22 cellular contexts compared by ENCODE assay signal in the genomic region with DNA sequence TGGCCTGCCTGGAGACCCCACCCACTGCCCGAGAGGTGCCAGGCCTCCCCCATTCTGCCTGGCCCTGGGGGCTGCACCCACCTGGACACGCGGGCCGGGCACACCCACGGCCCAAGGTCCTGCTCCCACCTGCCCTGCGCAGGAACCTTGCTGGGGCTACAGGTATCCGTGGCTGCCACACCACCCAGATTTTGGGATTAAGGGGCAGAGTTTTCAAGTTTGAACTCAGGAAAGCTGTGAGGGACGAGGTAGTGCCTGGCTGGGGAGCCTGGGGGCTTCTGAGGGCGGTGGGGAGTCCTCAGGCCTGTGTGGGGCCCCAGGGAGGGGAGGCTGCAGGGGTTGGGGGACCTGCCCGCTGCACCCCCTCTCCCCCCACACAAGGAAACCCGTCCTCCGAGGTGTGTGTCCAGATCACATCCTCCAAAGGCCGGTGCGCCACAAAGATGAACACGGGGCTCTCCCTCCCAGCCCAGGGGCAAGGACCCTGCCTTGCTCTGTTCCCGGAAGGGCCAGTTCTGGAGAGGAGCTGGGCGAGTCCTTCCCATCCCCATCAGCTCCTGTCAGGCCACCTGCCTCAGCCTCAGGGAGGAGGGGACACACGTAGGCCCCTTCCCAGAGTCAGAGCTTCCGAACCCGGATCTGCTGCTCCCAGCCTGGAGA. TPM values are rescaled to one million over a fixed set of nuclear protein-coding genes. Genes with fewer than 3 reads are reported as not detected.
A peak's percentile ranks its signal among the peaks of the same experiment; 100 is the strongest.
DNase-seq lines count a peak whose midpoint lies in the region; ATAC-seq and TF ChIP-seq lines count a peak whose summit lies in the region.
"Had no signal": no experiment of that assay in that cellular context is flagged by ENCODE, and none has a peak within 500 bp of the region (broad histone marks: within the 10 kb centered on the region; RNA-seq: fewer than 3 reads in every experiment).

No MANE protein-coding gene starts in this region.

- no peak overlapping the region for H2BK15ac ChIP-seq in mesenchymal stem cell (ENCODE audit: low read depth, poor library complexity, severe bottlenecking)

- no peak overlapping the region for H2BK12ac ChIP-seq in mesenchymal stem cell (ENCODE audit: low read length in 2 of 2)

- H3K79me1 ChIP-seq in mesenchymal stem cell (replicated peaks; ENCODE audit: low read length, poor library complexity, severe bottlenecking): peaks cover 12% of the 10 kb centered on the region

- H3K4me2 ChIP-seq in BLaER1 (peak overlapping the region; percentile 92), mesenchymal stem cell (ENCODE audit: low read length, poor library complexity, severe bottlenecking) (no peak overlapping the region)

- intact Hi-C loops in activated B cell treated with CpG ODN at 0.5 μM for 24 hours (cut with micrococcal nuclease): loop anchor here (2.0 kb wide), 4 partner anchors 26 to 38 kb away; no protein-coding TSS in a partner anchor

- H3K23ac ChIP-seq in mesenchymal stem cell (ENCODE audit: low read length in 2 of 2): no peak overlapping the region

- no peak overlapping the region for H3K4ac ChIP-seq in mesenchymal stem cell (ENCODE audit: low read depth in 1 of 2, low read length in 2 of 2)

- no peak overlapping the region for H4K91ac ChIP-seq in mesenchymal stem cell (ENCODE audit: low read length)

- H3K9me3 Mint-ChIP-seq in activated B cell treated with CpG ODN at 0.5 μM for 24 hours: no peaks in the 10 kb centered on the region
- H3K9me3 Mint-ChIP-seq in activated T-cell treated with anti-CD3 and anti-CD28 coated beads, Interleukin-2, amount 50 U/mL, for 72 hours: no peaks in the 10 kb centered on the region
- H3K9me3 Mint-ChIP-seq: stimulated activated naive CD8-positive, alpha-beta T cell treated with anti-CD3 and anti-CD28 coated beads, Interleukin-15, Interleukin-2, amounts not matched to agents 100 ng/mL and 50 ng/mL, for 24 hours; T-helper 1 cell treated with Interleukin-12 subunit alpha and Interleukin-12 subunit beta and Interleukin-4 antibody, amounts not matched to agents 30 μg/mL and 1 μg/mL, for 36 hours had no signal

- H3K27me3 ChIP-seq in BLaER1 (peaks cover 18% of the 10 kb centered on the region), GM06990 (replicated peaks; ENCODE audit: control insufficient read depth, insufficient read depth, low read length) (no peaks in the 10 kb centered on the region; the same call in 1 of the 2 replicates), mesenchymal stem cell (ENCODE audit: control insufficient read depth in 1 of 2, insufficient read depth in 1 of 2, low read length in 2 of 2) (peaks cover 21 to 82% of the 10 kb centered on the region in 2 experiments)

- H3K9ac ChIP-seq in BLaER1 (no peak overlapping the region), mesenchymal stem cell (ENCODE audit: low read length) (no peak overlapping the region)

- no peaks in the 10 kb centered on the region for H3K36me3 Mint-ChIP-seq in activated B cell treated with CpG ODN at 0.5 μM for 24 hours (ENCODE audit: low read depth)
- no peaks in the 10 kb centered on the region for H3K36me3 Mint-ChIP-seq in activated T-cell treated with anti-CD3 and anti-CD28 coated beads, Interleukin-2, amount 50 U/mL, for 72 hours (ENCODE audit: insufficient read depth in 2 of 2)
- H3K36me3 Mint-ChIP-seq: brain had no signal

- H2AFZ ChIP-seq in mesenchymal stem cell (ENCODE audit: low read depth, low read length): no peak overlapping the region

- DNase-seq in GM06990 (ENCODE audit: extremely low read depth, insufficient read length): peak; percentile 7
- DNase-seq in activated B cell treated with CpG ODN at 0.5 μM for 24 hours: peak; percentile 30
- no peak for DNase-seq in mesenchymal stem cell
- no peak for DNase-seq in left lobe of liver (ENCODE audit: low spot score)
- no peak for DNase-seq in NCI-H774 (lab: John Stamatoyannopoulos, UW)
- DNase-seq in stimulated activated CD4-positive, alpha-beta T cell treated with anti-CD3 and anti-CD28 coated beads, Interleukin-2, amount 100 ng/mL, for 24 hours: no peak
- no peak for DNase-seq in activated T-cell treated with anti-CD3 and anti-CD28 coated beads, Interleukin-2, amount 50 U/mL, for 72 hours
- DNase-seq: activated CD8-positive, alpha-beta memory T cell treated with anti-CD3 and anti-CD28 coated beads, Interleukin-2, amount 50 U/mL, for 48 hours; cortex of kidney; DMS79; GOT3; MG63; NCI-H1417; NCI-H510A treated with DMSO at 0.1 percent for 48 hours; small intestine had no signal

- H3K36me3 ChIP-seq in BLaER1 (no peaks in the 10 kb centered on the region), GM06990 (ENCODE audit: control insufficient read depth, insufficient read depth, low read length) (no peaks in the 10 kb centered on the region), mesenchymal stem cell (ENCODE audit: control insufficient read depth in 1 of 2, insufficient read depth in 2 of 2, low read depth in 1 of 2, low read length in 2 of 2) (peaks cover 0 to 35% of the 10 kb centered on the region in 2 experiments)
- H3K36me3 ChIP-seq: left lung, MG63, tibial nerve had no signal

- POLR2A ChIA-PET in activated B cell treated with CpG ODN at 0.5 μM for 24 hours (lab: Charles Lee): interaction anchor here (0.5 to 4.2 kb wide), 14 partner anchors 13 to 107 kb away, joined by 3 to 49 read pairs (median 4); a partner anchor contains a TSS

- peaks cover 13% of the 10 kb centered on the region for H4K20me1 ChIP-seq in BLaER1

- no peak overlapping the region for H2BK5ac ChIP-seq in mesenchymal stem cell (ENCODE audit: low read depth, low read length, poor library complexity, severe bottlenecking)

- H2AK5ac ChIP-seq in mesenchymal stem cell (ENCODE audit: low read length, severe bottlenecking): peak overlapping the region; percentile 43

- H3K14ac ChIP-seq in mesenchymal stem cell (ENCODE audit: low read length in 2 of 2): no peak overlapping the region

- no peak overlapping the region for H4K8ac ChIP-seq in mesenchymal stem cell (ENCODE audit: low read length)

- peaks cover 6% of the 10 kb centered on the region for H3K27me3 Mint-ChIP-seq in activated B cell treated with CpG ODN at 0.5 μM for 24 hours
- peaks cover 6% of the 10 kb centered on the region for H3K27me3 Mint-ChIP-seq in activated T-cell treated with anti-CD3 and anti-CD28 coated beads, Interleukin-2, amount 50 U/mL, for 72 hours (ENCODE audit: low read depth)

- H3K4me1 ChIP-seq in BLaER1 (peaks cover 94% of the 10 kb centered on the region), mesenchymal stem cell (ENCODE audit: control insufficient read depth, insufficient read depth, low read depth, low read length) (peaks cover 71% of the 10 kb centered on the region)
- H3K4me1 ChIP-seq: left lung had no signal

- no peak overlapping the region for H3K18ac ChIP-seq in mesenchymal stem cell (ENCODE audit: low read depth in 1 of 2, low read length in 2 of 2)

- no peak overlapping the region for H3K27ac Mint-ChIP-seq in activated B cell treated with CpG ODN at 0.5 μM for 24 hours
- H3K27ac Mint-ChIP-seq in activated T-cell treated with anti-CD3 and anti-CD28 coated beads, Interleukin-2, amount 50 U/mL, for 72 hours: no peak overlapping the region
- H3K27ac Mint-ChIP-seq: T-helper 1 cell treated with Interleukin-12 subunit alpha and Interleukin-12 subunit beta and Interleukin-4 antibody, amounts not matched to agents 30 μg/mL and 1 μg/mL, for 36 hours had no signal

- H3K9me3 ChIP-seq in BLaER1 (no peaks in the 10 kb centered on the region), mesenchymal stem cell (ENCODE audit: control insufficient read depth, low read length) (no peaks in the 10 kb centered on the region)
- H3K9me3 ChIP-seq: left lung, MG63, tibial nerve had no signal

- ATAC-seq in activated B cell treated with CpG ODN at 0.5 μM for 24 hours (ENCODE audit: low read depth): no peak
- no peak for ATAC-seq in left lobe of liver
- ATAC-seq in activated T-cell treated with anti-CD3 and anti-CD28 coated beads, Interleukin-2, amount 50 U/mL, for 72 hours (replicated peaks in 1 of 2): no peak
- ATAC-seq: left lung had no signal

- peak overlapping the region; percentile 39; the same call in 1 of the 2 replicates for H3K27ac ChIP-seq in BLaER1
- H3K27ac ChIP-seq in mesenchymal stem cell (ENCODE audit: low read length, poor library complexity, severe bottlenecking): no peak overlapping the region
- H3K27ac ChIP-seq: left lung, tibial nerve, VCaP had no signal

- H3K4me1 Mint-ChIP-seq in activated B cell treated with CpG ODN at 0.5 μM for 24 hours: peaks cover 49% of the 10 kb centered on the region
- H3K4me1 Mint-ChIP-seq in activated T-cell treated with anti-CD3 and anti-CD28 coated beads, Interleukin-2, amount 50 U/mL, for 72 hours (ENCODE audit: low read depth): peaks cover 17% of the 10 kb centered on the region

- 85% methylated on average over 18 of the region's 20 CpGs for WGBS in mesenchymal stem cell

- CTCF ChIA-PET in activated B cell treated with CpG ODN at 0.5 μM for 24 hours (lab: Charles Lee): interaction anchor here (0.6 to 1.1 kb wide), 2 partner anchors 49 to 73 kb away, joined by 3 to 6 read pairs; no protein-coding TSS in a partner anchor

- no peak overlapping the region for H2BK120ac ChIP-seq in mesenchymal stem cell (ENCODE audit: low read depth, low read length)

- TF ChIP-seq CTCF in GM06990 (IDR thresholded peaks at IDR 0.05; ENCODE audit: insufficient read depth, low read length, poor library complexity, severe bottlenecking) (no peak), activated B cell treated with CpG ODN at 0.5 μM for 24 hours (IDR thresholded peaks at IDR 0.05) (no peak)

- peak overlapping the region; percentile 52 for H3K4me3 Mint-ChIP-seq in activated B cell treated with CpG ODN at 0.5 μM for 24 hours
- peak overlapping the region in 1 of 2 donors; percentile 46 for H3K4me3 Mint-ChIP-seq in activated T-cell treated with anti-CD3 and anti-CD28 coated beads, Interleukin-2, amount 50 U/mL, for 72 hours
- H3K4me3 Mint-ChIP-seq: brain; stimulated activated naive CD8-positive, alpha-beta T cell treated with anti-CD3 and anti-CD28 coated beads, Interleukin-15, Interleukin-2, amounts not matched to agents 100 ng/mL and 50 ng/mL, for 24 hours; T-helper 1 cell treated with Interleukin-12 subunit alpha and Interleukin-12 subunit beta and Interleukin-4 antibody, amounts not matched to agents 30 μg/mL and 1 μg/mL, for 36 hours had no signal

- peak overlapping the region; percentile 31; the same call in 1 of the 2 replicates for H3K4me3 ChIP-seq in BLaER1
- no peak overlapping the region for H3K4me3 ChIP-seq in GM06990 (replicated peaks; ENCODE audit: low read depth, low read length)
- H3K4me3 ChIP-seq in mesenchymal stem cell (ENCODE audit: insufficient read depth in 1 of 2, low read depth in 1 of 2, low read length in 2 of 2): no peak overlapping the region
- H3K4me3 ChIP-seq: left lung, MG63, tibial nerve had no signal

RNA-seq across cellular contexts. Expression of a gene that starts 2.7 kb away (rescaled TPM):
- 0.16 TPM in 1 of 2 replicates, not detected in the other for total RNA-seq in activated B cell treated with CpG ODN at 0.5 μM for 24 hours
- polyA plus RNA-seq in mesenchymal stem cell (2013, experiment 1 of 2): not detected
- polyA plus RNA-seq in mesenchymal stem cell (2013, experiment 2 of 2): not detected
- not detected for total RNA-seq in left lobe of liver
- under 1 TPM in 1 of 2 donors, not detected in 1; 0.36 TPM for total RNA-seq in activated T-cell treated with anti-CD3 and anti-CD28 coated beads, Interleukin-2, amount 50 U/mL, for 72 hours
- total RNA-seq: tibial nerve had no signal

RNA-seq across cellular contexts. Expression of a gene that starts 35.4 kb away (rescaled TPM):
- total RNA-seq in activated B cell treated with CpG ODN at 0.5 μM for 24 hours (36.7 and 37.5 TPM in 2 replicates), left lobe of liver (not detected)
- not detected for polyA plus RNA-seq in mesenchymal stem cell (2013, experiment 1 of 2)
- not detected for polyA plus RNA-seq in mesenchymal stem cell (2013, experiment 2 of 2)
- total RNA-seq in activated T-cell treated with anti-CD3 and anti-CD28 coated beads, Interleukin-2, amount 50 U/mL, for 72 hours: 100 to 1,000 TPM; 245 to 324 TPM

RNA-seq across cellular contexts. Expression of a gene that starts 42.9 kb away (rescaled TPM):
- total RNA-seq in activated B cell treated with CpG ODN at 0.5 μM for 24 hours: 0.86 and 1.1 TPM in 2 replicates
- polyA plus RNA-seq in mesenchymal stem cell (2013, experiment 1 of 2): 0.04 TPM
- 0.05 TPM for polyA plus RNA-seq in mesenchymal stem cell (2013, experiment 2 of 2)
- total RNA-seq in left lobe of liver: 0.38 TPM
- 100 to 1,000 TPM; 268 to 588 TPM for total RNA-seq in activated T-cell treated with anti-CD3 and anti-CD28 coated beads, Interleukin-2, amount 50 U/mL, for 72 hours

RNA-seq across cellular contexts. Expression of a gene that starts 55.1 kb away (rescaled TPM):
- total RNA-seq in activated B cell treated with CpG ODN at 0.5 μM for 24 hours: 20.8 and 26.5 TPM in 2 replicates
- 7.6 TPM for polyA plus RNA-seq in mesenchymal stem cell (2013, experiment 1 of 2)
- 7.7 TPM for polyA plus RNA-seq in mesenchymal stem cell (2013, experiment 2 of 2)
- total RNA-seq in left lobe of liver: 8.4 TPM
- 10 to 100 TPM; 18.0 to 18.6 TPM for total RNA-seq in activated T-cell treated with anti-CD3 and anti-CD28 coated beads, Interleukin-2, amount 50 U/mL, for 72 hours

Comparison
In these comparisons a context has a peak if more than half of its experiments do, and no peak if none do; other contexts are left out.
1. DNase-seq: peak in GM06990 (single experiment) and activated B cell treated with CpG ODN at 0.5 μM for 24 hours (single experiment); none in mesenchymal stem cell (single experiment), left lobe of liver (single experiment), NCI-H774 (single experiment), stimulated activated CD4-positive, alpha-beta T cell treated with anti-CD3 and anti-CD28 coated beads, Interleukin-2, amount 100 ng/mL, for 24 hours (0 of 2) and activated T-cell treated with anti-CD3 and anti-CD28 coated beads, Interleukin-2, amount 50 U/mL, for 72 hours (0 of 2).
2. RNA of a gene that starts 35.4 kb away (total RNA-seq): 245 to 324 TPM in activated T-cell treated with anti-CD3 and anti-CD28 coated beads, Interleukin-2, amount 50 U/mL, for 72 hours and 36.7 to 37.5 TPM in activated B cell treated with CpG ODN at 0.5 μM for 24 hours; not detected in left lobe of liver (single experiment); every median in the first group is over 10 times any median in the second.
3. RNA of a gene that starts 42.9 kb away (total RNA-seq): 268 to 588 TPM in activated T-cell treated with anti-CD3 and anti-CD28 coated beads, Interleukin-2, amount 50 U/mL, for 72 hours; 0.86 to 1.1 TPM in activated B cell treated with CpG ODN at 0.5 μM for 24 hours and 0.38 TPM in left lobe of liver (single experiment); every median in the first group is over 100 times any median in the second.